Comparison of ENCODE assay signal across 25 cellular contexts in genomic region chr3:17836919-17837318, GRCh38.
A peak's percentile ranks its signal among the peaks of the same experiment; 100 is the strongest.
DNase-seq lines count a peak whose midpoint lies in the region; ATAC-seq, FAIRE-seq and TF ChIP-seq lines count a peak whose summit lies in the region.
"Had no signal": no experiment of that assay in that cellular context is flagged by ENCODE, and none has a peak within 500 bp of the region (broad histone marks: within the 10 kb centered on the region; RNA-seq: fewer than 3 reads in every experiment).

No MANE protein-coding gene starts in this region.

- H3K4ac ChIP-seq in mesendoderm (ENCODE audit: low read depth, low read length), result no peak overlapping the region

- H4K20me1 ChIP-seq in PC-3 (ENCODE audit: low read length) (no peaks in the 10 kb centered on the region), K562 (replicated peaks; ENCODE audit: control insufficient read depth, insufficient read depth, low read length) (no peaks in the 10 kb centered on the region)
- H4K20me1 ChIP-seq: BLaER1 treated with 17β-estradiol and CSF1 and Interleukin-3, amounts not matched to agents 10 nM and 100 nM had no signal

- H3K56ac ChIP-seq in mesendoderm (ENCODE audit: low read length), result no peak overlapping the region

- no peaks in the 10 kb centered on the region for H3K9me1 ChIP-seq in K562 (ENCODE audit: control insufficient read depth, insufficient read depth, low read length)

- H3F3A ChIP-seq in PC-3 (ENCODE audit: low read length, unreplicated experiment), result no peaks in the 10 kb centered on the region

- in situ Hi-C loops in K562 (cut with MboI), result loop anchor here (5.0 to 25.0 kb wide), 2 partner anchors 200 to 405 kb away; no protein-coding TSS in a partner anchor

- H3K36me3 ChIP-seq in left ventricle myocardium inferior, result no peaks in the 10 kb centered on the region
- H3K36me3 ChIP-seq in PC-3 (ENCODE audit: low read depth, low read length), result no peaks in the 10 kb centered on the region
- H3K36me3 ChIP-seq in K562 (ENCODE audit: control insufficient read depth, insufficient read depth, low read length), result no peaks in the 10 kb centered on the region
- no peaks in the 10 kb centered on the region for H3K36me3 ChIP-seq in mesendoderm (ENCODE audit: control insufficient read depth, insufficient read depth, low read length)
- H3K36me3 ChIP-seq: BE2C; BLaER1 treated with 17β-estradiol and CSF1 and Interleukin-3, amounts not matched to agents 10 nM and 100 nM had no signal

- H3K27ac ChIP-seq in left ventricle myocardium inferior (replicated peaks) (no peak overlapping the region), PC-3 (ENCODE audit: low read length) (no peak overlapping the region), K562 (ENCODE audit: extremely low read depth, low read depth, low read length) (no peak overlapping the region), mesendoderm (ENCODE audit: low read depth, low read length) (no peak overlapping the region)
- H3K27ac ChIP-seq: 22Rv1; BLaER1 treated with 17β-estradiol and CSF1 and Interleukin-3, amounts not matched to agents 10 nM and 100 nM; GM23248 had no signal

- H3K18ac ChIP-seq in mesendoderm (ENCODE audit: low read length), result no peak overlapping the region

- H2BK5ac ChIP-seq in mesendoderm (ENCODE audit: low read length), result no peak overlapping the region

- no peak overlapping the region for H3K9ac ChIP-seq in PC-3 (ENCODE audit: low read length)
- no peak overlapping the region for H3K9ac ChIP-seq in K562 (ENCODE audit: insufficient read depth in 1 of 2, low read depth in 2 of 2, low read length in 2 of 2)
- H3K9ac ChIP-seq in mesendoderm (ENCODE audit: low read length), result no peak overlapping the region
- H3K9ac ChIP-seq: BLaER1 treated with 17β-estradiol and CSF1 and Interleukin-3, amounts not matched to agents 10 nM and 100 nM; GM23248 had no signal

- CTCF ChIA-PET in PC-3 (lab: Charles Lee), result interaction anchor here (0.6 kb wide), 2 partner anchors 74 to 1052 kb away, joined by 3 read pairs; no protein-coding TSS in a partner anchor
- CTCF ChIA-PET in K562 (lab: Yijun Ruan, JAX; ENCODE audit: low intra/inter-chr PET ratio), result interaction anchor here (0.5 kb wide), 1 partner anchor 186 kb away, joined by 4 read pairs; no protein-coding TSS in a partner anchor

- WGBS in K562 (ENCODE audit: insufficient coverage, low coverage, missing lambda C conversion rate), result 16% methylated on average over 6 of the region's 6 CpGs
- WGBS in mesendoderm (ENCODE audit: extremely low coverage, insufficient coverage, low lambda C conversion rate), result no CpG with 5 or more reads among the region's 6 CpGs

- H3K9me2 ChIP-seq in PC-3 (replicated peaks; ENCODE audit: low read length), result no peaks in the 10 kb centered on the region

- no peaks in the 10 kb centered on the region for H3K79me1 ChIP-seq in mesendoderm (ENCODE audit: low read length)

- H4K5ac ChIP-seq in mesendoderm (ENCODE audit: low read length), result no peak overlapping the region

- no peak for DNase-seq in left ventricle myocardium inferior
- DNase-seq in cardiac septum (ENCODE audit: low spot score), result no peak
- DNase-seq in PC-3, result no peak
- DNase-seq in K562 (ENCODE audit: extremely low read depth in 1 of 4, low spot score in 3 of 4), result no peak
- DNase-seq in mesendoderm, result no peak
- no peak for DNase-seq in effector CD8-positive, alpha-beta T cell (lab: John Stamatoyannopoulos, UW)
- no peak for DNase-seq in activated naive CD4-positive, alpha-beta T cell (lab: John Stamatoyannopoulos, UW)
- DNase-seq: BE2C; CD4-positive, alpha-beta T cell; CD8-positive, alpha-beta memory T cell; DMS 273 treated with DMSO at 0.1 percent for 48 hours; DMS79; EL; GDM1; GM23248; H9 had no signal

- H3K4me1 ChIP-seq in left ventricle myocardium inferior (no peaks in the 10 kb centered on the region), PC-3 (ENCODE audit: insufficient read depth, low read length) (peaks cover 18% of the 10 kb centered on the region), K562 (replicated peaks in 1 of 2; ENCODE audit: control insufficient read depth in 2 of 2, insufficient read depth in 2 of 2, low read length in 2 of 2) (no peaks in the 10 kb centered on the region), mesendoderm (ENCODE audit: control insufficient read depth, low read depth, low read length) (peaks cover 9% of the 10 kb centered on the region)
- H3K4me1 ChIP-seq: BE2C had no signal

- H4K8ac ChIP-seq in mesendoderm (ENCODE audit: low read depth, low read length), result no peak overlapping the region

- FAIRE-seq in K562 (lab: Jason Lieb, UNC), result peak; percentile 26
- FAIRE-seq: A204.1, D721Med, GM12878, GM19239, H1 had no signal

- TF ChIP-seq EP300 in K562 (IDR thresholded peaks at IDR 0.05; ENCODE audit: low read length), result no peak

- BruUV-seq in PC-3 (replicated peaks; lab: Mats Ljungman, UMichigan) (no TSS peak), K562 (replicated peaks; lab: Mats Ljungman, UMichigan) (no TSS peak)

- H3K9me3 ChIP-seq in left ventricle myocardium inferior (replicated peaks), result no peaks in the 10 kb centered on the region
- H3K9me3 ChIP-seq in PC-3 (ENCODE audit: low read length), result no peaks in the 10 kb centered on the region
- no peaks in the 10 kb centered on the region for H3K9me3 ChIP-seq in K562 (replicated peaks; ENCODE audit: control insufficient read depth, insufficient read depth, low read depth, low read length)
- H3K9me3 ChIP-seq: BE2C; BLaER1 treated with 17β-estradiol and CSF1 and Interleukin-3, amounts not matched to agents 10 nM and 100 nM had no signal

- TF ChIP-seq CTCF in left ventricle myocardium inferior (IDR thresholded peaks at IDR 0.05; ENCODE audit: borderline replicate concordance) (no peak), PC-3 (conservative IDR thresholded peaks at IDR 0.05; ENCODE audit: low read depth, low read length) (no peak), K562 (IDR thresholded peaks at IDR 0.05 in 2 of 3, conservative IDR thresholded peaks at IDR 0.05 in 1 of 3; ENCODE audit: insufficient read depth in 2 of 3, low read depth in 1 of 3, low read length in 3 of 3) (no peak)

- intact Hi-C loops in left ventricle myocardium inferior (cut with micrococcal nuclease), result no loop called here
- intact Hi-C loops in cardiac septum (cut with DNase I), result no loop called here
- intact Hi-C loops in PC-3 (cut with micrococcal nuclease), result loop anchor here (2.0 kb wide), 1 partner anchor 96 kb away; no protein-coding TSS in a partner anchor
- intact Hi-C loops in K562 (cut with micrococcal nuclease), result loop anchor here (5.0 kb wide), 1 partner anchor 95 kb away; the partner anchor contains the start of gene TBC1D5

- H2BK120ac ChIP-seq in mesendoderm (ENCODE audit: low read depth, low read length), result peak overlapping the region; percentile 32

- H3K4me2 ChIP-seq in PC-3 (ENCODE audit: low read length) (peak overlapping the region; percentile 55), K562 (ENCODE audit: insufficient read depth, low read length) (no peak overlapping the region), mesendoderm (ENCODE audit: low read length) (no peak overlapping the region)
- H3K4me2 ChIP-seq: BLaER1 treated with 17β-estradiol and CSF1 and Interleukin-3, amounts not matched to agents 10 nM and 100 nM had no signal

- peak overlapping the region; percentile 69 for H2AFZ ChIP-seq in PC-3 (ENCODE audit: low read length)
- H2AFZ ChIP-seq in K562 (ENCODE audit: low read depth, low read length), result no peak overlapping the region
- H2AFZ ChIP-seq: GM23248 had no signal

- H3K4me3 ChIP-seq in left ventricle myocardium inferior, result peak overlapping the region; percentile 26
- peak overlapping the region; percentile 42 for H3K4me3 ChIP-seq in PC-3 (ENCODE audit: low read length)
- H3K4me3 ChIP-seq in K562, result no peak overlapping the region
- H3K4me3 ChIP-seq in mesendoderm (ENCODE audit: low read length), result no peak overlapping the region
- H3K4me3 ChIP-seq: BLaER1 treated with 17β-estradiol and CSF1 and Interleukin-3, amounts not matched to agents 10 nM and 100 nM; GM12878; GM23248 had no signal

- POLR2A ChIA-PET in PC-3 (lab: Charles Lee; ENCODE audit: unreplicated experiment) (no interaction called here), K562 (lab: Yijun Ruan, JAX) (interaction anchor here (1.0 to 1.2 kb wide), 2 partner anchors 10 to 90 kb away, joined by 3 read pairs; no protein-coding TSS in a partner anchor)

- H3K27me3 ChIP-seq in left ventricle myocardium inferior (ENCODE audit: low read depth) (peaks cover 4% of the 10 kb centered on the region), PC-3 (ENCODE audit: low read length) (no peaks in the 10 kb centered on the region), K562 (ENCODE audit: control insufficient read depth in 2 of 2, insufficient read depth in 2 of 2, low read length in 2 of 2) (peaks cover 5 to 9% of the 10 kb centered on the region in 2 experiments; a peak in 4 of 5 replicates), mesendoderm (ENCODE audit: insufficient read depth, low read length, poor library complexity) (no peaks in the 10 kb centered on the region)
- H3K27me3 ChIP-seq: BE2C; BLaER1 treated with 17β-estradiol and CSF1 and Interleukin-3, amounts not matched to agents 10 nM and 100 nM had no signal

- TF ChIP-seq POLR2A in K562 (conservative IDR thresholded peaks at IDR 0.05), result no peak

- H3K79me2 ChIP-seq in PC-3 (ENCODE audit: low read length) (no peaks in the 10 kb centered on the region), K562 (ENCODE audit: control insufficient read depth, insufficient read depth, low read length) (no peaks in the 10 kb centered on the region), mesendoderm (ENCODE audit: control insufficient read depth, insufficient read depth, low read length) (no peaks in the 10 kb centered on the region)

- no peak for TF ChIP-seq RAD21 in K562 (CRISPR knock-in tag; conservative IDR thresholded peaks at IDR 0.05 in 1 of 2, IDR thresholded peaks at IDR 0.05 in 1 of 2)

- no peak overlapping the region for H2BK15ac ChIP-seq in mesendoderm (replicated peaks; ENCODE audit: low read depth)

- no peak overlapping the region for H3K23ac ChIP-seq in mesendoderm (ENCODE audit: low read length)

- ATAC-seq in PC-3, result no peak
- ATAC-seq in K562, result no peak
- ATAC-seq in HG03039 (IDR thresholded peaks at IDR 0.05; ENCODE audit: unreplicated experiment), result no peak
- ATAC-seq: GM12878, HCT116 had no signal

- H2AK5ac ChIP-seq in mesendoderm (ENCODE audit: low read length), result no peak overlapping the region

TF ChIP-seq in K562, 482 proteins besides CTCF, POLR2A, EP300 and RAD21 (continues in another document):
- TF ChIP-seq, protein P1, sequence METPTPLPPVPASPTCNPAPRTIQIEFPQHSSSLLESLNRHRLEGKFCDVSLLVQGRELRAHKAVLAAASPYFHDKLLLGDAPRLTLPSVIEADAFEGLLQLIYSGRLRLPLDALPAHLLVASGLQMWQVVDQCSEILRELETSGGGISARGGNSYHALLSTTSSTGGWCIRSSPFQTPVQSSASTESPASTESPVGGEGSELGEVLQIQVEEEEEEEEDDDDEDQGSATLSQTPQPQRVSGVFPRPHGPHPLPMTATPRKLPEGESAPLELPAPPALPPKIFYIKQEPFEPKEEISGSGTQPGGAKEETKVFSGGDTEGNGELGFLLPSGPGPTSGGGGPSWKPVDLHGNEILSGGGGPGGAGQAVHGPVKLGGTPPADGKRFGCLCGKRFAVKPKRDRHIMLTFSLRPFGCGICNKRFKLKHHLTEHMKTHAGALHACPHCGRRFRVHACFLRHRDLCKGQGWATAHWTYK (CRISPR knock-in tag; IDR thresholded peaks at IDR 0.05), result no peak
- TF ChIP-seq ZNF668 (CRISPR knock-in tag; IDR thresholded peaks at IDR 0.05) (no peak), NCOA2 (IDR thresholded peaks at IDR 0.05; ENCODE audit: partially characterized antibody in 2 of 2) (no peak)

Comparison
In these comparisons a context has a peak if more than half of its experiments do, and no peak if none do; other contexts are left out.
1. H3K4me3 ChIP-seq: peak in left ventricle myocardium inferior (single experiment) and PC-3 (single experiment); none in K562 (single experiment) and mesendoderm (single experiment).
2. intact Hi-C loops: an anchor here in PC-3 (2.0 kb wide) and K562 (5.0 kb wide); none called in left ventricle myocardium inferior and cardiac septum.